Comparison of ENCODE assay signal across 8 cellular contexts in the genomic region with DNA sequence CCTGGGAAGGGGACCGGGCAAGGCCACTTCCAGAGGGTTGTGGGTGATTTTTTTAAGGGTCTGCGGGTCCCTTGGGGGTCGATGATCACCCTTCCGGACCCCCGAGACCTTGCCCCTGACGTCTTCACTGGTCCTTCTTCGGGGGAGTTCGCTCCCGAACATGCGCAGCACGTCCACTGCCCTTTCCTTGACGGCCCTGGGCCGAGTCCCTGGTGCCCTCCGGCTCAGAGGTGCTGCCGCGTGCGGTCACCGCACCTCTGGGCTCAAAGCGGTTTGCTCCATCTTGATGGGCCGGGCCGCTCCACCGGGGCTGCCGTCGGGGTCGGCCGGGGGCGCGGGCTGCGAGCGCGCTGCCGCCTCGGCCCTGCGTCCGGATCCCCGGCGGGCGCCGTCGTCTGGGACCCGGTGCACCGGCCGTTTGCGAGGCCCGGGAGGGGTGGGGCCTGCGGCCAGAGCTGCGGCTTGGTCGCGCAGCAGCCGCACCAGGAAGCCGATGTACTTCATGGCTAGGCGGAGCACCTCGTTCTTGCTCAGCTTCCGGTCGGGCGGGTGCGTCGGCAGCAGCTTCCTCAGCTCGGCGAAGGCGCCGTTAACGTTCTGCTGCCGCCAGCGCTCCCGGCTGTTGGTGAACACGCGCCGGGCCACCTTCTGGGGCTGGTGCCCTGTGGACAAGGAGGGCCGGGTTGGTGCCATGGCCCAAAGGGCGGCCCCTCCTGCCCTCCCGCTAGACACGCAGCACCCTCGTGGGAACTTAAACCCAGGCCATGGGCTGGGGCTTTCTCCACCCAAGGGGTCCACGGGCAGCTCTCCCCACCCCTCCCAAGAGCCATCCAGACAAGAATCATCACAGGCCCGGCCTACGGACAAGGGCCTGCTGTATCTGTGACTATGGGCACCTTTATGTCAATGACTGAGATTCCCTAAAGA. TPM values are rescaled to one million over a fixed set of nuclear protein-coding genes. Genes with fewer than 3 reads are reported as not detected.
DNase-seq lines count a peak whose midpoint lies in the region; ATAC-seq and TF ChIP-seq lines count a peak whose summit lies in the region.

No MANE protein-coding gene starts in this region.

- no peaks in the 10 kb centered on the region for H3K9me3 ChIP-seq in stomach

- 8 to 22% (median 13%) methylated on average over 29 to 77 of the region's 77 CpGs for WGBS in stomach, 5 donors

- CTCF ChIA-PET in activated B cell treated with CpG ODN at 0.5 μM for 24 hours (lab: Charles Lee) = interaction anchor here (1.1 to 1.5 kb wide), 3 partner anchors 54 to 162 kb away, joined by 3 to 4 read pairs (median 3); no protein-coding TSS in a partner anchor

- H3K4me3 Mint-ChIP-seq in activated B cell treated with CpG ODN at 0.5 μM for 24 hours (peak overlapping the region; percentile 88), mesothelial cell of epicardium (peak overlapping the region; percentile 18)

- H3K36me3 Mint-ChIP-seq in activated B cell treated with CpG ODN at 0.5 μM for 24 hours (ENCODE audit: low read depth) (peaks cover 21% of the 10 kb centered on the region), mesothelial cell of epicardium (peaks cover 2% of the 10 kb centered on the region)

- peak; percentile 2 for ATAC-seq in activated B cell treated with CpG ODN at 0.5 μM for 24 hours (ENCODE audit: low read depth)
- ATAC-seq in HG03457 (IDR thresholded peaks at IDR 0.05; ENCODE audit: unreplicated experiment) = no peak

- no peak for TF ChIP-seq EP300 in stomach (IDR thresholded peaks at IDR 0.05)

- TF ChIP-seq CTCF in activated B cell treated with CpG ODN at 0.5 μM for 24 hours (IDR thresholded peaks at IDR 0.05) (no peak), mesothelial cell of epicardium (IDR thresholded peaks at IDR 0.05; ENCODE audit: unreplicated experiment) (no peak), stomach (IDR thresholded peaks at IDR 0.05) (no peak)

- H3K27me3 ChIP-seq in stomach = peaks cover 0 to 6% (median 0%) of the 10 kb centered on the region in 3 donors

- peaks cover 0 to 17% (median 16%) of the 10 kb centered on the region in 4 donors for H3K36me3 ChIP-seq in stomach

- POLR2A ChIA-PET in activated B cell treated with CpG ODN at 0.5 μM for 24 hours (lab: Charles Lee) = interaction anchor here (0.6 to 8.8 kb wide), 12 partner anchors 17 to 441 kb away, joined by 3 to 158 read pairs (median 5); a partner anchor contains a TSS

- TF ChIP-seq POLR2A in stomach (IDR thresholded peaks at IDR 0.05) = no peak

- DNase-seq in NCI-H1436 (lab: John Stamatoyannopoulos, UW) (peak; percentile 32), NCI-H1436 treated with DMSO at 0.1 percent for 48 hours (lab: John Stamatoyannopoulos, UW) (no peak), activated B cell treated with CpG ODN at 0.5 μM for 24 hours (peak; percentile 70), mesothelial cell of epicardium (ENCODE audit: low spot score in 2 of 2, unreplicated experiment in 2 of 2) (no peak), stomach (peak; percentile 78), putamen (ENCODE audit: low spot score) (no peak)

- peak overlapping the region; percentile 80 for H3K27ac ChIP-seq in cingulate gyrus (ENCODE audit: low read depth, low read length)
- peak overlapping the region; percentile 79 to 96 (median 86) for H3K27ac ChIP-seq in stomach

- H3K4me3 ChIP-seq in stomach = peak overlapping the region; percentile 35 to 46 (median 42)

- peaks cover 58 to 100% (median 85%) of the 10 kb centered on the region in 4 donors for H3K4me1 ChIP-seq in stomach

- H3K27ac Mint-ChIP-seq in activated B cell treated with CpG ODN at 0.5 μM for 24 hours (peak overlapping the region; percentile 93), mesothelial cell of epicardium (no peak overlapping the region)

- H3K27me3 Mint-ChIP-seq in activated B cell treated with CpG ODN at 0.5 μM for 24 hours (no peaks in the 10 kb centered on the region), mesothelial cell of epicardium (ENCODE audit: low read depth) (peaks cover 73% of the 10 kb centered on the region)

- no peaks in the 10 kb centered on the region for H3K9me3 Mint-ChIP-seq in activated B cell treated with CpG ODN at 0.5 μM for 24 hours
- no peaks in the 10 kb centered on the region for H3K9me3 Mint-ChIP-seq in mesothelial cell of epicardium

- H3K4me1 Mint-ChIP-seq in activated B cell treated with CpG ODN at 0.5 μM for 24 hours = peaks cover 76% of the 10 kb centered on the region
- peaks cover 30% of the 10 kb centered on the region for H3K4me1 Mint-ChIP-seq in mesothelial cell of epicardium

- intact Hi-C loops in activated B cell treated with CpG ODN at 0.5 μM for 24 hours (cut with micrococcal nuclease) = no loop called here
- intact Hi-C loops in stomach (cut with DNase I; ENCODE audit: low total_unique reads) = no loop called here

RNA-seq across cellular contexts. Expression of a gene that starts 3.3 kb away (rescaled TPM):
- total RNA-seq in activated B cell treated with CpG ODN at 0.5 μM for 24 hours = 67.1 and 74.8 TPM in 2 replicates
- 3.4 to 4.0 TPM (median 3.8 TPM) in 3 replicates for total RNA-seq in mesothelial cell of epicardium
- total RNA-seq in stomach = 10 to 100 TPM in 2 of 5 donors, 1 to 10 TPM in 2, not detected in 1; 1.3 to 19.3 (median 7.6) TPM
- polyA plus RNA-seq in stomach = 1 to 10 TPM; 4.1 to 5.5 (median 5.0) TPM

RNA-seq across cellular contexts. Expression of a gene that starts 17.2 kb away (rescaled TPM):
- total RNA-seq in activated B cell treated with CpG ODN at 0.5 μM for 24 hours (111 and 113 TPM in 2 replicates), mesothelial cell of epicardium (53.9 to 58.6 TPM (median 57.0 TPM) in 3 replicates), stomach (100 to 1,000 TPM in 1 of 5 donors, 10 to 100 TPM in 4; 29.6 to 373 (median 36.5) TPM)
- polyA plus RNA-seq in stomach = 10 to 100 TPM; 64.7 to 88.2 (median 77.9) TPM

RNA-seq across cellular contexts. Expression of a gene that starts 18.7 kb away (rescaled TPM):
- total RNA-seq in activated B cell treated with CpG ODN at 0.5 μM for 24 hours (62.1 and 68.8 TPM in 2 replicates), mesothelial cell of epicardium (63.0 to 76.4 TPM (median 74.5 TPM) in 3 replicates), stomach (100 to 1,000 TPM in 1 of 5 donors, 10 to 100 TPM in 4; 10.1 to 122 (median 26.3) TPM)
- polyA plus RNA-seq in stomach = 10 to 100 TPM in 1 of 3 donors, 1 to 10 TPM in 2; 6.9 to 26.2 (median 9.5) TPM

RNA-seq across cellular contexts. Expression of a gene that starts 50.8 kb away (rescaled TPM):
- total RNA-seq in activated B cell treated with CpG ODN at 0.5 μM for 24 hours (41.7 and 43.6 TPM in 2 replicates), mesothelial cell of epicardium (52.7 to 58.4 TPM (median 56.7 TPM) in 3 replicates), stomach (100 to 1,000 TPM in 3 of 5 donors, 10 to 100 TPM in 2; 20.4 to 942 (median 117) TPM)
- 100 to 1,000 TPM in 1 of 3 donors, 10 to 100 TPM in 2; 74.8 to 114 (median 94.7) TPM for polyA plus RNA-seq in stomach

RNA-seq across cellular contexts. Expression of a gene that starts 50.9 kb away (rescaled TPM):
- total RNA-seq in activated B cell treated with CpG ODN at 0.5 μM for 24 hours (116 and 119 TPM in 2 replicates), mesothelial cell of epicardium (278 to 284 TPM (median 282 TPM) in 3 replicates), stomach (100 to 1,000 TPM in 3 of 5 donors, 10 to 100 TPM in 2; 32.3 to 421 (median 150) TPM)
- polyA plus RNA-seq in stomach = 10 to 100 TPM; 64.3 to 87.2 (median 64.6) TPM

Comparison
In these comparisons a context has a peak if more than half of its experiments do, and no peak if none do; other contexts are left out.
1. DNase-seq: peak in NCI-H1436 (single experiment), activated B cell treated with CpG ODN at 0.5 μM for 24 hours (single experiment) and stomach (single experiment); none in NCI-H1436 treated with DMSO at 0.1 percent for 48 hours (single experiment), mesothelial cell of epicardium (0 of 2) and putamen (single experiment).